In genomic region chrX:1652011-1652811, GRCh38 we compare ENCODE assay signal across 8 cellular contexts. TPM values are rescaled to one million over a fixed set of nuclear protein-coding genes. Genes with fewer than 3 reads are reported as not detected.
DNase-seq lines count a peak whose midpoint lies in the region; ATAC-seq and TF ChIP-seq lines count a peak whose summit lies in the region.
"Not testable (repeated sequence)": the region's sequence is repeated elsewhere in the genome, so short reads cannot be mapped to it uniquely, and the experiment has no call there.

No MANE protein-coding gene starts in this region.

- not testable (repeated sequence) for H3K4ac ChIP-seq in H9 (ENCODE audit: low read depth, low read length)

- ATAC-seq in memory B cell (ENCODE audit: low read depth), result peak; percentile 95
- ATAC-seq in stimulated activated naive B cell treated with anti-CD40 and anti-IgM and Interleukin-4, amounts not matched to agents 10 μg/mL and 1 μg/mL and 100 μg/mL, for 72 hours (replicated peaks), result peak; percentile 92

- peaks cover 2 to 15% (median 10%) of the 10 kb centered on the region in 3 experiments; a peak in 6 of 7 replicates for H3K36me3 Mint-ChIP-seq in H9 (ENCODE audit: insufficient read depth in 1 of 3, low read depth in 3 of 3)
- not testable (repeated sequence) for H3K36me3 Mint-ChIP-seq in memory B cell; stimulated activated naive B cell treated with anti-CD40 and anti-IgM and Interleukin-4, amounts not matched to agents 10 μg/mL and 1 μg/mL and 100 μg/mL, for 72 hours

- not testable (repeated sequence) for H3K9ac ChIP-seq in H9 (ENCODE audit: extremely low read depth, insufficient read length, low read length); fibroblast of lung (ENCODE audit: insufficient read depth, low read length)

- H3K27ac Mint-ChIP-seq in H9, result peak overlapping the region; percentile 5 to 93 (median 92); a peak in 4 of 7 replicates
- H3K27ac Mint-ChIP-seq in memory B cell, result peak overlapping the region; percentile 92
- peak overlapping the region; percentile 67 for H3K27ac Mint-ChIP-seq in stimulated activated naive B cell treated with anti-CD40 and anti-IgM and Interleukin-4, amounts not matched to agents 10 μg/mL and 1 μg/mL and 100 μg/mL, for 72 hours

- not testable (repeated sequence) for H3K27ac ChIP-seq in H9 (ENCODE audit: insufficient read length, low read depth, low read length); fibroblast of lung (ENCODE audit: insufficient read depth, low read length)

- peak overlapping the region; percentile 39 for H3K18ac ChIP-seq in H9 (ENCODE audit: insufficient read length, low read depth, low read length)

- not testable (repeated sequence) for H3K36me3 ChIP-seq in fibroblast of lung (ENCODE audit: control insufficient read depth, insufficient read depth, low read length)

- not testable (repeated sequence) for H2AFZ ChIP-seq in H9 (ENCODE audit: low read length); fibroblast of lung (ENCODE audit: low read length)

- H2BK5ac ChIP-seq in H9 (ENCODE audit: insufficient read length, low read length), result not testable (repeated sequence)

- H3T11ph ChIP-seq in H9 (ENCODE audit: low read length), result not testable (repeated sequence)

- not testable (repeated sequence) for H3K14ac ChIP-seq in H9 (ENCODE audit: insufficient read depth, low read length)

- no CpG with 5 or more reads among the region's 25 CpGs for WGBS in H9 (ENCODE audit: extremely low coverage, insufficient read length, low lambda C conversion rate)

- not testable (repeated sequence) for H3K27me3 Mint-ChIP-seq in H9 (ENCODE audit: low read depth); memory B cell
- H3K27me3 Mint-ChIP-seq in stimulated activated naive B cell treated with anti-CD40 and anti-IgM and Interleukin-4, amounts not matched to agents 10 μg/mL and 1 μg/mL and 100 μg/mL, for 72 hours, result peaks cover 10 to 11% of the 10 kb centered on the region in 2 donors

- not testable (repeated sequence) for H3K4me3 Mint-ChIP-seq in H9; memory B cell; stimulated activated naive B cell treated with anti-CD40 and anti-IgM and Interleukin-4, amounts not matched to agents 10 μg/mL and 1 μg/mL and 100 μg/mL, for 72 hours

- H3K27me3 ChIP-seq in H9 (ENCODE audit: insufficient read depth, low read length); fibroblast of lung (ENCODE audit: control insufficient read depth, insufficient read depth, low read length): not testable (repeated sequence)

- H2AK5ac ChIP-seq in H9 (ENCODE audit: insufficient read length, low read length), result not testable (repeated sequence)

- H4K8ac ChIP-seq in H9 (replicated peaks; ENCODE audit: insufficient read length, low read depth, low read length), result not testable (repeated sequence)

- peaks cover 10 to 22% of the 10 kb centered on the region in 2 experiments for H3K9me3 Mint-ChIP-seq in H9
- not testable (repeated sequence) for H3K9me3 Mint-ChIP-seq in memory B cell; stimulated activated naive B cell treated with anti-CD40 and anti-IgM and Interleukin-4, amounts not matched to agents 10 μg/mL and 1 μg/mL and 100 μg/mL, for 72 hours

- DNase-seq in COR-L47 (lab: John Stamatoyannopoulos, UW), result peak; percentile 57
- DNase-seq in H9, result peak; percentile 67
- DNase-seq in NCI-H2029 (lab: John Stamatoyannopoulos, UW), result peak; percentile 46
- peak; percentile 45 for DNase-seq in SIG-M5 treated with dmso at 0.1 percent for 504 hours (lab: John Stamatoyannopoulos, UW; ENCODE audit: unreplicated experiment)
- DNase-seq in activated gamma-delta T cell treated with Interleukin-2 at 50 U/mL for 16 hours, result peak; percentile 15
- peak; percentile 32 to 57 for DNase-seq in fibroblast of lung (ENCODE audit: low read depth in 2 of 2)
- DNase-seq in memory B cell (ENCODE audit: low spot score in 2 of 2), result peak; percentile 37 to 68
- DNase-seq in stimulated activated naive B cell treated with anti-CD40 and anti-IgM and Interleukin-4, amounts not matched to agents 10 μg/mL and 1 μg/mL and 100 μg/mL, for 72 hours, result peak; percentile 46

- not testable (repeated sequence) for H2BK12ac ChIP-seq in H9 (ENCODE audit: insufficient read length, low read depth, low read length)

- H3K4me1 Mint-ChIP-seq in H9, result peaks cover 8 to 21% of the 10 kb centered on the region in 2 experiments
- not testable (repeated sequence) for H3K4me1 Mint-ChIP-seq in memory B cell
- peaks cover 8 to 16% of the 10 kb centered on the region in 2 donors for H3K4me1 Mint-ChIP-seq in stimulated activated naive B cell treated with anti-CD40 and anti-IgM and Interleukin-4, amounts not matched to agents 10 μg/mL and 1 μg/mL and 100 μg/mL, for 72 hours

- H3K4me1 ChIP-seq in H9 (ENCODE audit: insufficient read depth, low read length); fibroblast of lung (ENCODE audit: control insufficient read depth, extremely low read depth, insufficient read depth, low read length): not testable (repeated sequence)

- H2BK15ac ChIP-seq in H9 (ENCODE audit: low read depth, low read length), result not testable (repeated sequence)

- not testable (repeated sequence) for H4K91ac ChIP-seq in H9 (ENCODE audit: insufficient read length, low read depth, low read length)

- H2BK120ac ChIP-seq in H9 (ENCODE audit: low read depth, low read length, poor library complexity, severe bottlenecking), result not testable (repeated sequence)

- TF ChIP-seq CTCF in H9 (conservative IDR thresholded peaks at IDR 0.05) (peak; percentile 87), fibroblast of lung (conservative IDR thresholded peaks at IDR 0.05 in 1 of 2, IDR thresholded peaks at IDR 0.05 in 1 of 2; ENCODE audit: low read depth in 1 of 2, low read length in 2 of 2) (peak; percentile 80 to 87)

- not testable (repeated sequence) for H3K79me1 ChIP-seq in H9 (ENCODE audit: insufficient read depth, low read depth, low read length, poor library complexity, severe bottlenecking)

- not testable (repeated sequence) for H2BK20ac ChIP-seq in H9 (ENCODE audit: low read depth, low read length, poor library complexity, severe bottlenecking)

- H3K23me2 ChIP-seq in H9 (ENCODE audit: insufficient read length, low read depth, low read length, poor library complexity, severe bottlenecking), result not testable (repeated sequence)

- H3K79me2 ChIP-seq in H9 (ENCODE audit: insufficient read depth, low read length); fibroblast of lung (ENCODE audit: control insufficient read depth, insufficient read depth, low read length): not testable (repeated sequence)

- H3K4me3 ChIP-seq in fibroblast of lung (replicated peaks in 1 of 4; ENCODE audit: control extremely low read depth in 1 of 4, insufficient read depth in 1 of 4, low read depth in 3 of 4, low read length in 4 of 4), result not testable (repeated sequence)

- not testable (repeated sequence) for H4K5ac ChIP-seq in H9 (ENCODE audit: insufficient read length, low read depth, low read length)

- not testable (repeated sequence) for H3K23ac ChIP-seq in H9 (ENCODE audit: insufficient read length, low read depth, low read length)

- not testable (repeated sequence) for H4K20me1 ChIP-seq in H9 (ENCODE audit: control insufficient read depth, insufficient read depth, insufficient read length); fibroblast of lung (ENCODE audit: control insufficient read depth, extremely low read depth, insufficient read depth, low read length)

- not testable (repeated sequence) for H3K56ac ChIP-seq in H9 (ENCODE audit: insufficient read length, low read depth, low read length)

- not testable (repeated sequence) for H3K4me2 ChIP-seq in H9 (ENCODE audit: insufficient read depth, insufficient read length, low read length); fibroblast of lung (ENCODE audit: extremely low read depth, insufficient read depth, low read length)

- not testable (repeated sequence) for H3K9me3 ChIP-seq in H9 (ENCODE audit: control insufficient read depth, low read depth, low read length); fibroblast of lung (ENCODE audit: control insufficient read depth, insufficient read depth, low read depth, low read length)

RNA-seq across cellular contexts. Expression of gene ASMT, which starts 37.4 kb away (rescaled TPM):
- total RNA-seq in H9 (2021) (1.0 and 1.4 TPM in 2 replicates), fibroblast of lung (not detected in 2 replicates)
- not detected in 2 replicates for polyA plus RNA-seq in fibroblast of lung
- polyA plus RNA-seq in fibroblast of lung (2012), result not detected in 2 replicates
- not detected in 2 replicates for polyA minus RNA-seq in fibroblast of lung (ENCODE audit: low replicate concordance)

Comparison
In these comparisons a context has a peak if more than half of its experiments do, and no peak if none do; other contexts are left out.
1. DNase-seq: peak in every context shown above with its lines; median percentile 67 in H9; 57 in COR-L47; 52 in memory B cell; 46 in NCI-H2029; 46 in stimulated activated naive B cell treated with anti-CD40 and anti-IgM and Interleukin-4, amounts not matched to agents 10 μg/mL and 1 μg/mL and 100 μg/mL, for 72 hours; 45 in SIG-M5 treated with dmso at 0.1 percent for 504 hours; 44 in fibroblast of lung; 15 in activated gamma-delta T cell treated with Interleukin-2 at 50 U/mL for 16 hours.